Comparison of ENCODE assay signal across 26 cellular contexts in genomic region chr7:131182446-131183075, GRCh38.
"Had no signal": no experiment of that assay in that cellular context is flagged by ENCODE, and none has a peak within 500 bp of the region (broad histone marks: within the 10 kb centered on the region; RNA-seq: fewer than 3 reads in every experiment).

No MANE protein-coding gene starts in this region.

- ATAC-seq: gastrocnemius medialis; left lung; naive thymus-derived CD8-positive, alpha-beta T cell; stimulated activated naive B cell treated with anti-CD40 and anti-IgM and Interleukin-4, amounts not matched to agents 10 μg/mL and 1 μg/mL and 100 μg/mL, for 72 hours had no signal

- H3K4me2 ChIP-seq: neural progenitor cell, smooth muscle cell had no signal

- FAIRE-seq: astrocyte, colon, TTC549 had no signal

- H3K27me3 ChIP-seq: adrenal gland, esophagus squamous epithelium, gastrocnemius medialis, left lung, neural progenitor cell, sigmoid colon, transverse colon, uterus had no signal

- H3K9me3 ChIP-seq: adrenal gland, esophagus squamous epithelium, gastrocnemius medialis, left lung, sigmoid colon, transverse colon, uterus had no signal

- H3K4me3 Mint-ChIP-seq: activated naive CD8-positive, alpha-beta T cell; endodermal cell; mesothelial cell of epicardium; neural progenitor cell; stimulated activated naive B cell treated with anti-CD40 and anti-IgM and Interleukin-4, amounts not matched to agents 10 μg/mL and 1 μg/mL and 100 μg/mL, for 72 hours had no signal

- DNase-seq: activated CD4-positive, alpha-beta T cell treated with anti-CD3 and anti-CD28 coated beads for 1 hour; activated T-cell treated with anti-CD3 and anti-CD28 coated beads for 4 hours; adrenal gland; central memory CD4-positive, alpha-beta T cell; endodermal cell; esophagus squamous epithelium; gastrocnemius medialis; hippocampal formation; kidney glomerular epithelial cell; left lung; naive thymus-derived CD8-positive, alpha-beta T cell; retina; sigmoid colon; stimulated activated CD4-positive, alpha-beta T cell treated with anti-CD3 and anti-CD28 coated beads, Interleukin-15, amount 100 ng/mL, for 24 hours; stimulated activated naive B cell treated with anti-CD40 and anti-IgM and Interleukin-4, amounts not matched to agents 10 μg/mL and 1 μg/mL and 100 μg/mL, for 72 hours; transverse colon; uterus had no signal

- H3K27ac Mint-ChIP-seq: activated naive CD8-positive, alpha-beta T cell; endodermal cell; mesothelial cell of epicardium; neural progenitor cell; progenitor cell of endocrine pancreas; stimulated activated naive B cell treated with anti-CD40 and anti-IgM and Interleukin-4, amounts not matched to agents 10 μg/mL and 1 μg/mL and 100 μg/mL, for 72 hours had no signal

- H3K27ac ChIP-seq: adrenal gland, esophagus squamous epithelium, gastrocnemius medialis, left lung, neural progenitor cell, sigmoid colon, transverse colon, uterus had no signal

- H3K36me3 ChIP-seq: adrenal gland, esophagus squamous epithelium, gastrocnemius medialis, left lung, neural progenitor cell, sigmoid colon, transverse colon, uterus had no signal

- H3K9ac ChIP-seq: neural progenitor cell had no signal

- H3K27me3 Mint-ChIP-seq: activated naive CD8-positive, alpha-beta T cell; naive thymus-derived CD8-positive, alpha-beta T cell; progenitor cell of endocrine pancreas; stimulated activated naive B cell treated with anti-CD40 and anti-IgM and Interleukin-4, amounts not matched to agents 10 μg/mL and 1 μg/mL and 100 μg/mL, for 72 hours had no signal

- H3K4me1 ChIP-seq: esophagus squamous epithelium, neural progenitor cell, sigmoid colon, transverse colon, uterus had no signal

- H3K36me3 Mint-ChIP-seq: mesothelial cell of epicardium; naive thymus-derived CD8-positive, alpha-beta T cell; neural progenitor cell; stimulated activated naive B cell treated with anti-CD40 and anti-IgM and Interleukin-4, amounts not matched to agents 10 μg/mL and 1 μg/mL and 100 μg/mL, for 72 hours had no signal

- H3K4me3 ChIP-seq: adrenal gland, esophagus squamous epithelium, gastrocnemius medialis, left lung, lung, neural progenitor cell, sigmoid colon, smooth muscle cell, transverse colon, uterus had no signal

- H2AFZ ChIP-seq: neural progenitor cell had no signal

- H3K9me3 Mint-ChIP-seq: endodermal cell; mesothelial cell of epicardium; naive thymus-derived CD8-positive, alpha-beta T cell; neural progenitor cell; stimulated activated naive B cell treated with anti-CD40 and anti-IgM and Interleukin-4, amounts not matched to agents 10 μg/mL and 1 μg/mL and 100 μg/mL, for 72 hours had no signal

- H3K4me1 Mint-ChIP-seq: mesothelial cell of epicardium had no signal
